In genomic region chr17:37557482-37557881, GRCh38 we compare ENCODE assay signal across 14 cellular contexts.
"Had no signal": no experiment of that assay in that cellular context is flagged by ENCODE, and none has a peak within 500 bp of the region (broad histone marks: within the 10 kb centered on the region; RNA-seq: fewer than 3 reads in every experiment).

No MANE protein-coding gene starts in this region.

- H3K27ac Mint-ChIP-seq: mesothelial cell of epicardium had no signal

- H3K9me3 Mint-ChIP-seq: mesothelial cell of epicardium had no signal

- DNase-seq: dermis blood vessel endothelial cell; dorsolateral prefrontal cortex; effector CD4-positive, alpha-beta T cell; effector memory CD4-positive, alpha-beta T cell; foreskin keratinocyte; heart left ventricle; hypothalamus; left cardiac atrium; left lung; left ventricle myocardium superior; lower lobe of right lung; mucosa of descending colon had no signal

- ATAC-seq: foreskin keratinocyte, gastroesophageal sphincter, heart left ventricle, left cardiac atrium, left lung, left ventricle myocardium superior, lower lobe of right lung, mucosa of descending colon had no signal

- H3K4me3 Mint-ChIP-seq: mesothelial cell of epicardium had no signal
